Comparison of ENCODE assay signal across 17 cellular contexts in genomic region chr12:77229640-77230442, GRCh38.
A peak's percentile ranks its signal among the peaks of the same experiment; 100 is the strongest.
DNase-seq lines count a peak whose midpoint lies in the region; ATAC-seq, FAIRE-seq and TF ChIP-seq lines count a peak whose summit lies in the region.
"Had no signal": no experiment of that assay in that cellular context is flagged by ENCODE, and none has a peak within 500 bp of the region (broad histone marks: within the 10 kb centered on the region; RNA-seq: fewer than 3 reads in every experiment).

No MANE protein-coding gene starts in this region.

- H3K36me3 ChIP-seq in A673 (ENCODE audit: insufficient read depth, low read length, poor library complexity, severe bottlenecking) = no peaks in the 10 kb centered on the region
- no peaks in the 10 kb centered on the region for H3K36me3 ChIP-seq in SK-N-MC (ENCODE audit: insufficient read depth, low read length)
- H3K36me3 ChIP-seq in keratinocyte (ENCODE audit: control insufficient read depth in 2 of 2, extremely low read depth in 1 of 2, insufficient read depth in 2 of 2, low read length in 2 of 2) = no peaks in the 10 kb centered on the region
- no peaks in the 10 kb centered on the region for H3K36me3 ChIP-seq in HepG2 (replicated peaks in 1 of 2; ENCODE audit: control insufficient read depth in 1 of 2, insufficient read depth in 2 of 2, low read length in 2 of 2)
- H3K36me3 ChIP-seq: gastrocnemius medialis had no signal

- H3K79me2 ChIP-seq in keratinocyte (ENCODE audit: control insufficient read depth, insufficient read depth, low read length) (no peaks in the 10 kb centered on the region), HepG2 (ENCODE audit: insufficient read depth, low read length) (no peaks in the 10 kb centered on the region)

- H3K4me3 ChIP-seq in A673 (ENCODE audit: low read depth, low read length, poor library complexity, severe bottlenecking) (no peak overlapping the region), SK-N-MC (peak overlapping the region; percentile 26; the same call in 1 of the 2 replicates), keratinocyte (ENCODE audit: control insufficient read depth in 2 of 3, extremely low read depth in 1 of 3, insufficient read depth in 2 of 3, low read depth in 1 of 3, low read length in 3 of 3) (no peak overlapping the region), HepG2 (replicated peaks in 1 of 3; ENCODE audit: insufficient read depth in 1 of 3, low read depth in 2 of 3, low read length in 3 of 3) (no peak overlapping the region)
- H3K4me3 ChIP-seq: gastrocnemius medialis had no signal

- H3K9ac ChIP-seq in SK-N-MC (ENCODE audit: insufficient read length) (no peak overlapping the region), keratinocyte (ENCODE audit: control insufficient read depth, extremely low read depth, insufficient read depth, low read length) (no peak overlapping the region), HepG2 (ENCODE audit: insufficient read depth, low read depth, low read length) (no peak overlapping the region)

- H4K20me1 ChIP-seq in keratinocyte (ENCODE audit: control insufficient read depth, extremely low read depth, insufficient read depth, low read length) = no peaks in the 10 kb centered on the region
- H4K20me1 ChIP-seq in HepG2 (ENCODE audit: insufficient read depth, low read length) = no peaks in the 10 kb centered on the region

- TF ChIP-seq EP300 in HepG2 (IDR thresholded peaks at IDR 0.05; ENCODE audit: low read depth in 2 of 2, low read length in 2 of 2) = no peak
- no peak for TF ChIP-seq EP300 in HepG2 (CRISPR knock-in tag; IDR thresholded peaks at IDR 0.05; ENCODE audit: borderline replicate concordance)

- H3K9me3 Mint-ChIP-seq in progenitor cell of endocrine pancreas (ENCODE audit: low read depth) = no peaks in the 10 kb centered on the region

- no peak for TF ChIP-seq RAD21 in HepG2 (CRISPR knock-in tag; IDR thresholded peaks at IDR 0.05)

- POLR2A ChIA-PET in A673 (lab: Charles Lee; ENCODE audit: low non-redundant PET) (no interaction called here), HepG2 (lab: Yijun Ruan, JAX) (no interaction called here)

- no peaks in the 10 kb centered on the region for H3K9me1 ChIP-seq in keratinocyte (ENCODE audit: control insufficient read depth, extremely low read depth, insufficient read depth, low read length)

- H3K4me3 Mint-ChIP-seq in progenitor cell of endocrine pancreas (ENCODE audit: low read depth) = no peak overlapping the region
- H3K4me3 Mint-ChIP-seq: activated CD8-positive, alpha-beta T cell treated with anti-CD3 and anti-CD28 coated beads, Interleukin-2, amount 10 ng/mL, durations not matched to agents 7 days and 5 days; immature natural killer cell had no signal

- no peaks in the 10 kb centered on the region for H3K36me3 Mint-ChIP-seq in progenitor cell of endocrine pancreas (ENCODE audit: insufficient read depth)
- H3K36me3 Mint-ChIP-seq: immature natural killer cell had no signal

- DNase-seq in A673 (ENCODE audit: low spot score) (peak; percentile 35), SK-N-MC (ENCODE audit: low read depth, low spot score) (no peak), dermis blood vessel endothelial cell (peak; percentile 17), keratinocyte (ENCODE audit: low read depth, low spot score) (no peak), DMS 273 treated with DMSO at 0.1 percent for 48 hours (lab: John Stamatoyannopoulos, UW) (no peak), progenitor cell of endocrine pancreas (ENCODE audit: low spot score, unreplicated experiment) (no peak), NCI-H524 (lab: John Stamatoyannopoulos, UW) (no peak), HepG2 (ENCODE audit: low spot score) (no peak)
- DNase-seq: activated CD8-positive, alpha-beta T cell treated with anti-CD3 and anti-CD28 coated beads, Interleukin-2, amount 10 ng/mL, durations not matched to agents 7 days and 5 days; amygdala; gastrocnemius medialis; immature natural killer cell; Karpas-422; midbrain; SW 1271 had no signal

- H3K27ac ChIP-seq in A673 (ENCODE audit: low read depth, low read length, poor library complexity, severe bottlenecking) (no peak overlapping the region), SK-N-MC (no peak overlapping the region), keratinocyte (ENCODE audit: control insufficient read depth, insufficient read depth, low read length) (no peak overlapping the region), HepG2 (ENCODE audit: extremely low read length, insufficient read depth, low read length) (no peak overlapping the region)
- H3K27ac ChIP-seq: gastrocnemius medialis, HL-60 had no signal

- in situ Hi-C loops in HepG2 (cut with HindIII; ENCODE audit: extremely low pct_ligation_motif_present, low pct_unique_long_range_greater_than_20kb) = no loop called here

- H3K4me1 ChIP-seq in A673 (ENCODE audit: insufficient read depth, low read length, poor library complexity, severe bottlenecking) (peaks cover 20% of the 10 kb centered on the region), keratinocyte (ENCODE audit: control insufficient read depth, extremely low read depth, insufficient read depth, low read length) (peaks cover 11% of the 10 kb centered on the region), HepG2 (ENCODE audit: insufficient read depth, low read length) (peaks cover 8% of the 10 kb centered on the region; the same call in 1 of the 2 replicates)
- H3K4me1 ChIP-seq: gastrocnemius medialis had no signal

- no peak for ATAC-seq in HepG2
- ATAC-seq: activated CD8-positive, alpha-beta T cell treated with anti-CD3 and anti-CD28 coated beads, Interleukin-2, amount 10 ng/mL, durations not matched to agents 7 days and 5 days; gastrocnemius medialis; Panc1 had no signal

- FAIRE-seq in keratinocyte (lab: Jason Lieb, UNC) (no peak), HepG2 (lab: Jason Lieb, UNC) (no peak)

- no peaks in the 10 kb centered on the region for H3K27me3 Mint-ChIP-seq in progenitor cell of endocrine pancreas

- peaks cover 16% of the 10 kb centered on the region for H3K4me1 Mint-ChIP-seq in progenitor cell of endocrine pancreas (ENCODE audit: low read depth)
- H3K4me1 Mint-ChIP-seq: immature natural killer cell had no signal

- intact Hi-C loops in A673 (cut with micrococcal nuclease; ENCODE audit: unreplicated experiment) = no loop called here
- intact Hi-C loops in HepG2 (cut with micrococcal nuclease; ENCODE audit: unreplicated experiment) = no loop called here

- dilution Hi-C loops in keratinocyte (cut with MboI; ENCODE audit: extremely low pct_ligation_motif_present, low sequenced_read_pairs) = no loop called here

- CTCF ChIA-PET in A673 (lab: Charles Lee) = no interaction called here
- CTCF ChIA-PET in HepG2 (lab: Yijun Ruan, JAX; ENCODE audit: low intra/inter-chr PET ratio, low total read pairs) = no interaction called here

- BruUV-seq in A673 (replicated peaks; lab: Mats Ljungman, UMichigan) (no TSS peak), HepG2 (replicated peaks; lab: Mats Ljungman, UMichigan) (no TSS peak)

- H3K27me3 ChIP-seq in A673 (replicated peaks; ENCODE audit: insufficient read depth, low read depth, low read length, poor library complexity) = no peaks in the 10 kb centered on the region
- H3K27me3 ChIP-seq in keratinocyte (ENCODE audit: control insufficient read depth, extremely low read depth, insufficient read depth, low read length) = no peaks in the 10 kb centered on the region
- no peaks in the 10 kb centered on the region for H3K27me3 ChIP-seq in HepG2 (ENCODE audit: control insufficient read depth in 1 of 2, insufficient read depth in 2 of 2, low read length in 2 of 2)
- H3K27me3 ChIP-seq: gastrocnemius medialis had no signal

- TF ChIP-seq POLR2A in HepG2 (IDR thresholded peaks at IDR 0.05; ENCODE audit: insufficient read depth in 1 of 2, low read depth in 2 of 2, low read length in 2 of 2) = no peak

- H3K4me2 ChIP-seq in keratinocyte (ENCODE audit: control insufficient read depth, extremely low read depth, insufficient read depth, low read depth, low read length) = no peak overlapping the region
- no peak overlapping the region for H3K4me2 ChIP-seq in HepG2 (ENCODE audit: low read depth, low read length)

- WGBS in HepG2 (ENCODE audit: low lambda C conversion rate) = 3% methylated on average over 6 of the region's 6 CpGs

- H3K9me3 ChIP-seq in A673 (ENCODE audit: low read depth, low read length, poor library complexity, severe bottlenecking) (no peaks in the 10 kb centered on the region), SK-N-MC (ENCODE audit: low read depth, low read length) (no peaks in the 10 kb centered on the region), keratinocyte (ENCODE audit: control insufficient read depth, low read depth, low read length) (no peaks in the 10 kb centered on the region), HepG2 (ENCODE audit: low read length) (no peaks in the 10 kb centered on the region)
- H3K9me3 ChIP-seq: gastrocnemius medialis had no signal

- TF ChIP-seq CTCF in A673 (conservative IDR thresholded peaks at IDR 0.05; ENCODE audit: low read depth, low read length) (no peak), keratinocyte (optimal IDR thresholded peaks at IDR 0.05 in 1 of 3, IDR thresholded peaks at IDR 0.05 in 1 of 3, conservative IDR thresholded peaks at IDR 0.05 in 1 of 3; ENCODE audit: extremely low read depth in 1 of 3, insufficient read depth in 2 of 3, low read length in 3 of 3) (no peak), progenitor cell of endocrine pancreas (IDR thresholded peaks at IDR 0.05; ENCODE audit: unreplicated experiment) (no peak), HepG2 (CRISPR knock-in tag; IDR thresholded peaks at IDR 0.05) (no peak)

- peak overlapping the region; percentile 51 for H2AFZ ChIP-seq in keratinocyte (ENCODE audit: control insufficient read depth, low read length)
- no peak overlapping the region for H2AFZ ChIP-seq in HepG2 (ENCODE audit: low read length)

- no peak overlapping the region for H3K27ac Mint-ChIP-seq in progenitor cell of endocrine pancreas
- H3K27ac Mint-ChIP-seq: activated CD8-positive, alpha-beta T cell treated with anti-CD3 and anti-CD28 coated beads, Interleukin-2, amount 10 ng/mL, durations not matched to agents 7 days and 5 days; immature natural killer cell had no signal

TF ChIP-seq in HepG2, 621 proteins besides CTCF, POLR2A, EP300 and RAD21 (continues in another document):
- TF ChIP-seq TCF7 (IDR thresholded peaks at IDR 0.05; ENCODE audit: low read depth) = no peak
- TF ChIP-seq E2F2 (CRISPR knock-in tag; IDR thresholded peaks at IDR 0.05; ENCODE audit: borderline replicate concordance) = no peak

Comparison
In these comparisons a context has a peak if more than half of its experiments do, and no peak if none do; other contexts are left out.
1. DNase-seq: peak in A673 (single experiment) and dermis blood vessel endothelial cell (single experiment); none in SK-N-MC (single experiment), keratinocyte (single experiment), DMS 273 treated with DMSO at 0.1 percent for 48 hours (single experiment), progenitor cell of endocrine pancreas (single experiment), NCI-H524 (0 of 2) and HepG2 (single experiment).